ENCODE assay signal across 8 cellular contexts in the genomic region with DNA sequence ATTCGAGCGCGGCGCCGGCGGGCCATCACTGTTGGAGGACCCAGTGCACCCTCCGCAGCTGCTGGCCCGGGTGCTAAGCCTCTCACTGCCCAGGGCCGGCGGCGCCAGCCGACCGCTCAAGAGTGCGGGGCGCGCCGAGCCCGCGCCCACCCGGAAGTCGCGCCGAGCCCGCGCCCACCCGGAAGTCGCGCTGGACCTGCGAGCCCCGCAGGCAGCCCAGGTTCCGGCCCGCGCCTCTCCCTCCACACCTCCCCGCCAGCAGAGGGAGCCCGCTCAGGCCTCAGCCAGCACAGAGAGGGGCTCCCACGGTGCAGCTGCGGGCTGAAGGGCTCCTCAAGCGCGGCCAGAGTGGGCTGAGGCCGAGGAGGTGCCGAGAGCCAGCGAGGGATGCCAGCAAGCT.
DNase-seq lines count a peak whose midpoint lies in the region; ATAC-seq and TF ChIP-seq lines count a peak whose summit lies in the region.
"Not testable (repeated sequence)": the region's sequence is repeated elsewhere in the genome, so short reads cannot be mapped to it uniquely, and the experiment has no call there.

No MANE protein-coding gene starts in this region.

- H3K4me1 ChIP-seq in CD8-positive, alpha-beta T cell (ENCODE audit: insufficient read depth, low read length); SK-N-SH (ENCODE audit: control insufficient read depth in 1 of 2, insufficient read depth in 2 of 2, low read depth in 1 of 2, low read length in 1 of 2): not testable (repeated sequence)

- CTCF ChIA-PET in CD8-positive, alpha-beta T cell (lab: Charles Lee); SK-N-SH (lab: Yijun Ruan, JAX): not testable (repeated sequence)

- H3K9me3 ChIP-seq in CD8-positive, alpha-beta T cell (ENCODE audit: low read length); SK-N-SH: not testable (repeated sequence)

- not testable (repeated sequence) for H3K27me3 Mint-ChIP-seq in CD8-positive, alpha-beta T cell (ENCODE audit: low read depth); mesothelial cell of epicardium (ENCODE audit: low read depth)

- H3K27ac Mint-ChIP-seq in CD8-positive, alpha-beta T cell; mesothelial cell of epicardium: not testable (repeated sequence)

- TF ChIP-seq CTCF in CD8-positive, alpha-beta T cell (IDR thresholded peaks at IDR 0.05); SK-N-SH (IDR thresholded peaks at IDR 0.05); mesothelial cell of epicardium (IDR thresholded peaks at IDR 0.05; ENCODE audit: unreplicated experiment): not testable (repeated sequence)
- TF ChIP-seq CTCF in epithelial cell of proximal tubule (conservative IDR thresholded peaks at IDR 0.05; ENCODE audit: low read depth, low read length): peak; percentile 11

- not testable (repeated sequence) for H3K9me3 Mint-ChIP-seq in CD8-positive, alpha-beta T cell; mesothelial cell of epicardium

- not testable (repeated sequence) for H3K36me3 Mint-ChIP-seq in CD8-positive, alpha-beta T cell; mesothelial cell of epicardium

- H3K9me2 ChIP-seq in SK-N-SH: not testable (repeated sequence)

- H3F3A ChIP-seq in SK-N-SH (replicated peaks; ENCODE audit: insufficient read depth): not testable (repeated sequence)

- not testable (repeated sequence) for ATAC-seq in CD8-positive, alpha-beta T cell

- H3K4me1 Mint-ChIP-seq in CD8-positive, alpha-beta T cell (ENCODE audit: low read depth); mesothelial cell of epicardium: not testable (repeated sequence)

- H3K4me3 Mint-ChIP-seq in CD8-positive, alpha-beta T cell; mesothelial cell of epicardium: not testable (repeated sequence)

- not testable (repeated sequence) for H3K27ac ChIP-seq in CD8-positive, alpha-beta T cell (ENCODE audit: low read depth, low read length); SK-N-SH (ENCODE audit: low read depth in 2 of 2, low read length in 1 of 2)

- H3K27me3 ChIP-seq in CD8-positive, alpha-beta T cell (ENCODE audit: insufficient read depth, low read length); SK-N-SH (ENCODE audit: insufficient read depth): not testable (repeated sequence)

- not testable (repeated sequence) for H3K36me3 ChIP-seq in CD8-positive, alpha-beta T cell (ENCODE audit: insufficient read depth, low read length); SK-N-SH (replicated peaks in 1 of 2; ENCODE audit: control insufficient read depth in 1 of 2, insufficient read depth in 2 of 2, low read length in 1 of 2)

- intact Hi-C loops in CD8-positive, alpha-beta T cell (cut with DNase I, micrococcal nuclease): not testable (repeated sequence)

- H2AFZ ChIP-seq in SK-N-SH (ENCODE audit: low read depth): not testable (repeated sequence)

- peak; percentile 0 to 73 (median 26) for DNase-seq in CD8-positive, alpha-beta T cell
- not testable (repeated sequence) for DNase-seq in SK-N-SH; epithelial cell of proximal tubule (ENCODE audit: low read depth); skeletal muscle cell (ENCODE audit: low read depth)
- peak; percentile 56 for DNase-seq in activated CD8-positive, alpha-beta memory T cell treated with anti-CD3 and anti-CD28 coated beads, Interleukin-2, amount 50 U/mL, for 48 hours
- peak; percentile 56 for DNase-seq in activated gamma-delta T cell treated with anti-CD3 and anti-CD28 coated beads, Interleukin-2, amount 50 U/mL, for 16 hours (ENCODE audit: low read depth)
- peak; percentile 18 to 62 for DNase-seq in mesothelial cell of epicardium (ENCODE audit: low spot score in 2 of 2, unreplicated experiment in 2 of 2)
- DNase-seq in stimulated activated CD8-positive, alpha-beta memory T cell treated with anti-CD3 and anti-CD28 coated beads, Interleukin-15, amount 100 ng/mL, for 48 hours (ENCODE audit: low read depth in 2 of 2): peak; percentile 29 to 62

- not testable (repeated sequence) for H3K9ac ChIP-seq in SK-N-SH

- not testable (repeated sequence) for H4K20me1 ChIP-seq in SK-N-SH (ENCODE audit: insufficient read depth)

- no CpG with 5 or more reads among the region's 42 CpGs for WGBS in SK-N-SH (ENCODE audit: low lambda C conversion rate)

- TF ChIP-seq EP300 in SK-N-SH (IDR thresholded peaks at IDR 0.05; ENCODE audit: borderline replicate concordance in 1 of 2, low read depth in 1 of 2, low read length in 1 of 2): not testable (repeated sequence)

- POLR2A ChIA-PET in CD8-positive, alpha-beta T cell (lab: Charles Lee); SK-N-SH (lab: Yijun Ruan, JAX): not testable (repeated sequence)

- not testable (repeated sequence) for H3K4me2 ChIP-seq in SK-N-SH

- not testable (repeated sequence) for H3K4me3 ChIP-seq in CD8-positive, alpha-beta T cell (ENCODE audit: low read depth, low read length); SK-N-SH (ENCODE audit: low read depth in 2 of 2, low read length in 1 of 2)
- H3K4me3 ChIP-seq in epithelial cell of proximal tubule (ENCODE audit: low read depth, low read length) (peak overlapping the region; percentile 46), skeletal muscle cell (ENCODE audit: low read depth, low read length) (peak overlapping the region; percentile 30)

- not testable (repeated sequence) for TF ChIP-seq RAD21 in SK-N-SH (IDR thresholded peaks at IDR 0.05; ENCODE audit: low read length)

- not testable (repeated sequence) for H3K79me2 ChIP-seq in SK-N-SH (ENCODE audit: insufficient read depth)

TF ChIP-seq in SK-N-SH, 30 proteins besides CTCF, POLR2A, EP300 and RAD21:
- TF ChIP-seq GABPA (IDR thresholded peaks at IDR 0.05; ENCODE audit: low read depth): peak; percentile 45; the same call in 1 of the 2 replicates
